ENCODE assay signal across 18 cellular contexts in genomic region chr7:12728192-12728538, GRCh38. TPM values are rescaled to one million over a fixed set of nuclear protein-coding genes. Genes with fewer than 3 reads are reported as not detected.
A peak's percentile ranks its signal among the peaks of the same experiment; 100 is the strongest.
DNase-seq lines count a peak whose midpoint lies in the region; ATAC-seq and TF ChIP-seq lines count a peak whose summit lies in the region.
"Had no signal": no experiment of that assay in that cellular context is flagged by ENCODE, and none has a peak within 500 bp of the region (broad histone marks: within the 10 kb centered on the region; RNA-seq: fewer than 3 reads in every experiment).

No MANE protein-coding gene starts in this region.

- H3K4me3 Mint-ChIP-seq in WTC11 = no peak overlapping the region
- H3K4me3 Mint-ChIP-seq: activated CD8-positive, alpha-beta T cell treated with anti-CD3 and anti-CD28 coated beads, Interleukin-2, amount 10 ng/mL, durations not matched to agents 7 days and 5 days; stimulated activated naive CD8-positive, alpha-beta T cell treated with anti-CD3 and anti-CD28 coated beads, Interleukin-15, amount 100 ng/mL, for 72 hours had no signal

- no peaks in the 10 kb centered on the region for H3K36me3 ChIP-seq in gastrocnemius medialis

- H3K27me3 ChIP-seq in gastrocnemius medialis = no peaks in the 10 kb centered on the region

- H3K4me1 Mint-ChIP-seq in WTC11 = peaks cover 54% of the 10 kb centered on the region

- POLR2A ChIA-PET in WTC11 (lab: Charles Lee) = no interaction called here

- ATAC-seq in WTC11 (no peak), Right ventricle myocardium superior (ENCODE audit: poor library complexity) (peak; percentile 54), gastrocnemius medialis (peak; percentile 36 to 37), GM19328 (IDR thresholded peaks at IDR 0.05; ENCODE audit: unreplicated experiment) (no peak)
- ATAC-seq: activated CD8-positive, alpha-beta T cell treated with anti-CD3 and anti-CD28 coated beads, Interleukin-2, amount 10 ng/mL, durations not matched to agents 7 days and 5 days; esophagus mucosa; HCT116; PC-3; stimulated activated naive CD8-positive, alpha-beta T cell treated with anti-CD3 and anti-CD28 coated beads, Interleukin-15, amount 100 ng/mL, for 72 hours had no signal

- in situ Hi-C loops in gastrocnemius medialis (cut with MboI; ENCODE audit: low sequenced_read_pairs in 4 of 4) = no loop called here

- CTCF ChIA-PET in WTC11 (lab: Charles Lee) = interaction anchor here (1.4 to 3.5 kb wide), 2 partner anchors 36 to 41 kb away, joined by 3 to 28 read pairs; partner anchors contain the start of gene ARL4A

- peak overlapping the region; percentile 42 to 81 (median 64) for H3K27ac ChIP-seq in gastrocnemius medialis

- no peaks in the 10 kb centered on the region for H3K9me3 Mint-ChIP-seq in WTC11
- H3K9me3 Mint-ChIP-seq: stimulated activated naive CD8-positive, alpha-beta T cell treated with anti-CD3 and anti-CD28 coated beads, Interleukin-15, amount 100 ng/mL, for 72 hours had no signal

- intact Hi-C loops in Right ventricle myocardium superior (cut with DNase I) (loop anchor here (5.0 kb wide), 1 partner anchor 41 kb away; the partner anchor contains the start of gene ARL4A), gastrocnemius medialis (cut with DNase I; ENCODE audit: low total_unique reads) (no loop called here)

- H3K9me3 ChIP-seq in gastrocnemius medialis = no peaks in the 10 kb centered on the region

- H3K27ac Mint-ChIP-seq in WTC11 = peak overlapping the region; percentile 20
- H3K27ac Mint-ChIP-seq: activated CD8-positive, alpha-beta T cell treated with anti-CD3 and anti-CD28 coated beads, Interleukin-2, amount 10 ng/mL, durations not matched to agents 7 days and 5 days; progenitor cell of endocrine pancreas; stimulated activated naive CD8-positive, alpha-beta T cell treated with anti-CD3 and anti-CD28 coated beads, Interleukin-15, amount 100 ng/mL, for 72 hours had no signal

- no peaks in the 10 kb centered on the region for H3K27me3 Mint-ChIP-seq in WTC11 (ENCODE audit: low read depth)
- H3K27me3 Mint-ChIP-seq: progenitor cell of endocrine pancreas; stimulated activated naive CD8-positive, alpha-beta T cell treated with anti-CD3 and anti-CD28 coated beads, Interleukin-15, amount 100 ng/mL, for 72 hours had no signal

- DNase-seq in NCI-H524 (lab: John Stamatoyannopoulos, UW) (peak; percentile 4 to 55), NCI-H524 treated with DMSO at 0.1 percent for 48 hours (lab: John Stamatoyannopoulos, UW) (no peak), WTC11 (ENCODE audit: low spot score) (no peak), Right ventricle myocardium superior (no peak), gastrocnemius medialis (no peak), GM19240 (ENCODE audit: insufficient read length, low spot score) (no peak), NCI-H187 treated with DMSO at 0.1 percent for 48 hours (lab: John Stamatoyannopoulos, UW) (no peak)
- DNase-seq: ACHN; activated CD8-positive, alpha-beta T cell treated with anti-CD3 and anti-CD28 coated beads, Interleukin-2, amount 10 ng/mL, durations not matched to agents 7 days and 5 days; GF-D8; hypothalamus; PC-3; stimulated activated naive CD8-positive, alpha-beta T cell treated with anti-CD3 and anti-CD28 coated beads, Interleukin-15, amount 100 ng/mL, for 72 hours; SW 1271 had no signal

- TF ChIP-seq POLR2A in gastrocnemius medialis (IDR thresholded peaks at IDR 0.05) = no peak

- peaks cover 33 to 42% of the 10 kb centered on the region in 2 donors for H3K4me1 ChIP-seq in gastrocnemius medialis

- TF ChIP-seq CTCF in WTC11 (IDR thresholded peaks at IDR 0.05) (no peak), gastrocnemius medialis (IDR thresholded peaks at IDR 0.05 in 4 of 5, conservative IDR thresholded peaks at IDR 0.05 in 1 of 5) (no peak)

- H3K4me3 ChIP-seq in gastrocnemius medialis = no peak overlapping the region

- no peaks in the 10 kb centered on the region for H3K36me3 Mint-ChIP-seq in WTC11

TF ChIP-seq in WTC11, 78 proteins besides CTCF, POLR2A, EP300 and RAD21:
- no peak for TF ChIP-seq ZNF671 (CRISPR knock-in tag; IDR thresholded peaks at IDR 0.05)
- no peak for TF ChIP-seq USF1 (CRISPR knock-in tag; IDR thresholded peaks at IDR 0.05)
- TF ChIP-seq ZNF281 (CRISPR knock-in tag; IDR thresholded peaks at IDR 0.05) = no peak
- no peak for TF ChIP-seq IRF2 (CRISPR knock-in tag; IDR thresholded peaks at IDR 0.05; ENCODE audit: borderline replicate concordance, low read depth)
- no peak for TF ChIP-seq PRDM15 (CRISPR knock-in tag; IDR thresholded peaks at IDR 0.05)
- no peak for TF ChIP-seq ELF4 (CRISPR knock-in tag; IDR thresholded peaks at IDR 0.05; ENCODE audit: low read depth)

RNA-seq across cellular contexts. Expression of gene ARL4A, which starts 40.7 kb away (rescaled TPM):
- 20.9 to 25.4 TPM (median 21.9 TPM) in 3 replicates for total RNA-seq in WTC11 (2021)
- 10.9 TPM for total RNA-seq in Right ventricle myocardium superior
- 10 to 100 TPM in 2 of 4 donors, 1 to 10 TPM in 2; 8.6 to 20.4 (median 14.2) TPM for total RNA-seq in gastrocnemius medialis

Comparison
In these comparisons a context has a peak if more than half of its experiments do, and no peak if none do; other contexts are left out.
1. DNase-seq: peak in NCI-H524 (2 of 2); none in NCI-H524 treated with DMSO at 0.1 percent for 48 hours (single experiment), WTC11 (single experiment), Right ventricle myocardium superior (single experiment), gastrocnemius medialis (0 of 2), GM19240 (single experiment) and NCI-H187 treated with DMSO at 0.1 percent for 48 hours (single experiment).
2. ATAC-seq: peak in Right ventricle myocardium superior (single experiment) and gastrocnemius medialis (2 of 2); none in WTC11 (single experiment) and GM19328 (single experiment).